Comparison of ENCODE assay signal across 19 cellular contexts in the genomic region with DNA sequence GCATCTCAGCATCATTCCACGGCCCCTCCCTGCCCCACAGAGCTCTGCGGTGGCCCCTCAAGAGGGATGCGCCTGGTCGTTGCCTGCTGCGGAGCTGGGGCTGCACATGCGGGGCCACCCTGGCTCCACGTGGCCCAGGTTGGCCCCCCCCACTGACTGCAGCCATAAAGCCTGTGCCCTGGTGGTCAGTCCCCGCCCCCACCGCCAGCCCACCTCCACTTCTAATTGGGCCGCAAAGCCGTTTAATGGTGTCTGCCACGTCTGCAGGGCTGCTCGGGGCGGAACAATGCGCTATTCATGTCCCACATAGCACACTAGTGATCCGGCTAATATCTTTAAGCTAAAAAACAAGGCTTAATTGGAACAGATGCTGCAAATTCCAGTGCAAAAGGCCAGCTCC. TPM values are rescaled to one million over a fixed set of nuclear protein-coding genes. Genes with fewer than 3 reads are reported as not detected.
DNase-seq lines count a peak whose midpoint lies in the region; ATAC-seq and TF ChIP-seq lines count a peak whose summit lies in the region.
"Had no signal": no experiment of that assay in that cellular context is flagged by ENCODE, and none has a peak within 500 bp of the region (broad histone marks: within the 10 kb centered on the region; RNA-seq: fewer than 3 reads in every experiment).

No MANE protein-coding gene starts in this region.

- H3K9me3 ChIP-seq in neuronal stem cell (replicated peaks in 1 of 2; ENCODE audit: control insufficient read depth in 2 of 2, insufficient read depth in 1 of 2, low read depth in 1 of 2, low read length in 2 of 2) (peaks cover 0 to 2% of the 10 kb centered on the region in 2 donors), H9 (ENCODE audit: control insufficient read depth, low read depth, low read length) (peaks cover 85% of the 10 kb centered on the region)
- H3K9me3 ChIP-seq: MG63 had no signal

- H4K8ac ChIP-seq in neuronal stem cell (ENCODE audit: low read depth, low read length): no peak overlapping the region
- no peak overlapping the region for H4K8ac ChIP-seq in H9 (replicated peaks; ENCODE audit: insufficient read length, low read depth, low read length)

- peaks cover 10% of the 10 kb centered on the region for H3K9me3 Mint-ChIP-seq in type B pancreatic cell
- H3K9me3 Mint-ChIP-seq in H9: peaks cover 20 to 70% of the 10 kb centered on the region in 2 experiments

- no peak overlapping the region for H3K14ac ChIP-seq in neuronal stem cell (ENCODE audit: low read length)
- H3K14ac ChIP-seq in H9 (ENCODE audit: insufficient read depth, low read length): no peak overlapping the region

- H2BK15ac ChIP-seq in neuronal stem cell (ENCODE audit: low read length): no peak overlapping the region
- H2BK15ac ChIP-seq in H9 (ENCODE audit: low read depth, low read length): no peak overlapping the region

- no peak overlapping the region for H2AK5ac ChIP-seq in neuronal stem cell (ENCODE audit: low read depth, low read length)
- H2AK5ac ChIP-seq in H9 (ENCODE audit: insufficient read length, low read length): no peak overlapping the region

- H3K27ac Mint-ChIP-seq in type B pancreatic cell (no peak overlapping the region), H9 (no peak overlapping the region)
- H3K27ac Mint-ChIP-seq: HFFc6 had no signal

- H3K4me3 Mint-ChIP-seq in type B pancreatic cell (no peak overlapping the region), H9 (no peak overlapping the region)
- H3K4me3 Mint-ChIP-seq: HFFc6 had no signal

- no peaks in the 10 kb centered on the region for H3K23me2 ChIP-seq in H9 (ENCODE audit: insufficient read length, low read depth, low read length, poor library complexity, severe bottlenecking)

- H4K5ac ChIP-seq in H9 (ENCODE audit: insufficient read length, low read depth, low read length): no peak overlapping the region

- H3T11ph ChIP-seq in H9 (ENCODE audit: low read length): no peak overlapping the region

- H3K4ac ChIP-seq in neuronal stem cell (ENCODE audit: low read length): no peak overlapping the region
- H3K4ac ChIP-seq in H9 (ENCODE audit: low read depth, low read length): no peak overlapping the region

- H3K9ac ChIP-seq in neuronal stem cell (ENCODE audit: low read depth, low read length, poor library complexity) (no peak overlapping the region), H9 (ENCODE audit: extremely low read depth, insufficient read length, low read length) (no peak overlapping the region)
- H3K9ac ChIP-seq: BLaER1 treated with 17β-estradiol and CSF1 and Interleukin-3, amounts not matched to agents 10 nM and 100 nM; KMS-11 had no signal

- H3K27me3 Mint-ChIP-seq in type B pancreatic cell (no peaks in the 10 kb centered on the region), H9 (ENCODE audit: low read depth) (peaks cover 4% of the 10 kb centered on the region)

- no peaks in the 10 kb centered on the region for H4K20me1 ChIP-seq in H9 (ENCODE audit: control insufficient read depth, insufficient read depth, insufficient read length)

- H3K4me3 ChIP-seq in dorsolateral prefrontal cortex (no peak overlapping the region), neuronal stem cell (ENCODE audit: low read length in 2 of 2) (no peak overlapping the region)
- H3K4me3 ChIP-seq: BLaER1 treated with 17β-estradiol and CSF1 and Interleukin-3, amounts not matched to agents 10 nM and 100 nM; MG63 had no signal

- H2BK5ac ChIP-seq in neuronal stem cell (ENCODE audit: low read length) (no peak overlapping the region), H9 (ENCODE audit: insufficient read length, low read length) (no peak overlapping the region)

- WGBS in neuronal stem cell (ENCODE audit: extremely low coverage in 2 of 2, insufficient read length in 2 of 2, insufficient replicate concordance in 1 of 2), 2 donors: no CpG with 5 or more reads among the region's 16 CpGs
- WGBS in H9 (ENCODE audit: extremely low coverage, insufficient read length, low lambda C conversion rate): no CpG with 5 or more reads among the region's 16 CpGs

- H2BK12ac ChIP-seq in neuronal stem cell (ENCODE audit: low read length) (no peak overlapping the region), H9 (ENCODE audit: insufficient read length, low read depth, low read length) (no peak overlapping the region)

- H3K23ac ChIP-seq in neuronal stem cell (ENCODE audit: low read depth, low read length, poor library complexity) (no peak overlapping the region), H9 (ENCODE audit: insufficient read length, low read depth, low read length) (no peak overlapping the region)

- intact Hi-C loops in dorsolateral prefrontal cortex (cut with DNase I): loop anchor here in 1 of 2 donors (10.0 kb wide), 1 partner anchor 73 kb away; no protein-coding TSS in a partner anchor

- TF ChIP-seq CTCF in dorsolateral prefrontal cortex (IDR thresholded peaks at IDR 0.05 in 54 of 56, conservative IDR thresholded peaks at IDR 0.05 in 2 of 56; ENCODE audit: low read depth in 1 of 56, partially characterized antibody in 56 of 56) (peak in 1 of 56 donors; percentile 7), type B pancreatic cell (conservative IDR thresholded peaks at IDR 0.05) (no peak), H9 (conservative IDR thresholded peaks at IDR 0.05) (no peak)

- H3K4me1 Mint-ChIP-seq in type B pancreatic cell (ENCODE audit: unreplicated experiment) (peaks cover 8% of the 10 kb centered on the region), H9 (no peaks in the 10 kb centered on the region)

- DNase-seq in activated T-cell treated with anti-CD3 and anti-CD28 coated beads, Interleukin-2, amount 50 U/mL, for 1 hour: peak; percentile 5
- DNase-seq in activated T-cell treated with anti-CD3 and anti-CD28 coated beads, Interleukin-2, amount 50 U/mL, for 48 hours: no peak
- peak in 4 of 10 donors; percentile 23 to 55 (median 42) for DNase-seq in dorsolateral prefrontal cortex
- DNase-seq in neuronal stem cell (ENCODE audit: low spot score): no peak
- DNase-seq in type B pancreatic cell (ENCODE audit: extremely low spot score, unreplicated experiment): peak; percentile 59
- DNase-seq in stimulated activated naive CD4-positive, alpha-beta T cell treated with Interleukin-2 at 50 U/mL for 16 hours (lab: John Stamatoyannopoulos, UW): no peak
- DNase-seq in H9: no peak
- DNase-seq: HFFc6, MG63, NCI-H1092 treated with DMSO at 0.1 percent for 48 hours, NCI-H1694 treated with DMSO at 0.1 percent for 48 hours, NCI-H446, NCI-H748 treated with DMSO at 0.1 percent for 48 hours, PC-3 had no signal

- H3K79me1 ChIP-seq in neuronal stem cell (ENCODE audit: low read depth, low read length) (no peaks in the 10 kb centered on the region), H9 (ENCODE audit: insufficient read depth, low read depth, low read length, poor library complexity, severe bottlenecking) (no peaks in the 10 kb centered on the region)

- H3K36me3 ChIP-seq in neuronal stem cell (replicated peaks in 1 of 2; ENCODE audit: control insufficient read depth in 2 of 2, insufficient read depth in 2 of 2, low read length in 2 of 2): no peaks in the 10 kb centered on the region
- H3K36me3 ChIP-seq: BLaER1 treated with 17β-estradiol and CSF1 and Interleukin-3, amounts not matched to agents 10 nM and 100 nM; MG63 had no signal

- no peak overlapping the region for H3K4me2 ChIP-seq in neuronal stem cell (ENCODE audit: insufficient read depth, low read length, poor library complexity, severe bottlenecking)
- no peak overlapping the region for H3K4me2 ChIP-seq in H9 (ENCODE audit: insufficient read depth, insufficient read length, low read length)
- H3K4me2 ChIP-seq: BLaER1 treated with 17β-estradiol and CSF1 and Interleukin-3, amounts not matched to agents 10 nM and 100 nM; KMS-11 had no signal

- H4K91ac ChIP-seq in neuronal stem cell (ENCODE audit: low read depth, low read length, poor library complexity) (no peak overlapping the region), H9 (ENCODE audit: insufficient read length, low read depth, low read length) (no peak overlapping the region)

- no peak overlapping the region for H3K56ac ChIP-seq in H9 (ENCODE audit: insufficient read length, low read depth, low read length)

- no peak for ATAC-seq in HG02973 (IDR thresholded peaks at IDR 0.05; ENCODE audit: unreplicated experiment)
- ATAC-seq: PC-3 had no signal

- H3K27ac ChIP-seq in dorsolateral prefrontal cortex (peak overlapping the region in 56 of 59 donors; percentile 19 to 90 (median 74)), neuronal stem cell (replicated peaks; ENCODE audit: low read length) (no peak overlapping the region), H9 (ENCODE audit: insufficient read length, low read depth, low read length) (no peak overlapping the region)
- H3K27ac ChIP-seq: 22Rv1; BLaER1 treated with 17β-estradiol and CSF1 and Interleukin-3, amounts not matched to agents 10 nM and 100 nM; KMS-11 had no signal

- H3K27me3 ChIP-seq in dorsolateral prefrontal cortex: peaks cover 0 to 11% (median 0%) of the 10 kb centered on the region in 45 donors
- peaks cover 0 to 24% (median 0%) of the 10 kb centered on the region in 3 experiments for H3K27me3 ChIP-seq in neuronal stem cell (ENCODE audit: control insufficient read depth in 3 of 3, insufficient read depth in 3 of 3, low read depth in 1 of 3, low read length in 3 of 3)
- H3K27me3 ChIP-seq in H9 (ENCODE audit: insufficient read depth, low read length): no peaks in the 10 kb centered on the region
- H3K27me3 ChIP-seq: BLaER1 treated with 17β-estradiol and CSF1 and Interleukin-3, amounts not matched to agents 10 nM and 100 nM; MG63 had no signal

- H3K4me1 ChIP-seq in neuronal stem cell (ENCODE audit: control insufficient read depth in 2 of 2, insufficient read depth in 1 of 2, low read depth in 1 of 2, low read length in 2 of 2): peaks cover 0 to 4% of the 10 kb centered on the region in 2 donors
- H3K4me1 ChIP-seq in H9 (ENCODE audit: insufficient read depth, low read length): no peaks in the 10 kb centered on the region

- no peaks in the 10 kb centered on the region for H3K36me3 Mint-ChIP-seq in type B pancreatic cell
- H3K36me3 Mint-ChIP-seq in H9 (ENCODE audit: insufficient read depth in 1 of 3, low read depth in 3 of 3): peaks cover 0 to 28% (median 3%) of the 10 kb centered on the region in 3 experiments; a peak in 4 of 7 replicates

- H3K18ac ChIP-seq in neuronal stem cell (ENCODE audit: low read length) (peak overlapping the region; percentile 60), H9 (ENCODE audit: insufficient read length, low read depth, low read length) (no peak overlapping the region)

- H2BK20ac ChIP-seq in H9 (ENCODE audit: low read depth, low read length, poor library complexity, severe bottlenecking): no peak overlapping the region

- H2AFZ ChIP-seq in neuronal stem cell (ENCODE audit: low read length) (no peak overlapping the region), H9 (ENCODE audit: low read length) (no peak overlapping the region)

- H2BK120ac ChIP-seq in neuronal stem cell (ENCODE audit: low read depth, low read length) (no peak overlapping the region), H9 (ENCODE audit: low read depth, low read length, poor library complexity, severe bottlenecking) (no peak overlapping the region)

- H3K79me2 ChIP-seq in H9 (ENCODE audit: insufficient read depth, low read length): no peaks in the 10 kb centered on the region

RNA-seq across cellular contexts. Expression of a gene that starts 33.5 kb away (rescaled TPM):
- total RNA-seq in dorsolateral prefrontal cortex: under 1 TPM in 1 of 120 experiments, not detected in 119; 0.32 TPM
- polyA plus RNA-seq in neuronal stem cell (2013, experiment 1 of 2): 0.29 TPM
- polyA plus RNA-seq in neuronal stem cell (2013, experiment 2 of 2): 0.29 TPM
- not detected in 2 replicates for total RNA-seq in type B pancreatic cell (ENCODE audit: low replicate concordance)
- total RNA-seq in H9 (2021): not detected in 2 replicates
- total RNA-seq: H1, HFFc6, PC-3 had no signal
- polyA plus RNA-seq: H1 had no signal

Comparison
In these comparisons a context has a peak if more than half of its experiments do, and no peak if none do; other contexts are left out.
1. DNase-seq: peak in activated T-cell treated with anti-CD3 and anti-CD28 coated beads, Interleukin-2, amount 50 U/mL, for 1 hour (single experiment) and type B pancreatic cell (single experiment); none in activated T-cell treated with anti-CD3 and anti-CD28 coated beads, Interleukin-2, amount 50 U/mL, for 48 hours (0 of 2), neuronal stem cell (single experiment), stimulated activated naive CD4-positive, alpha-beta T cell treated with Interleukin-2 at 50 U/mL for 16 hours (single experiment) and H9 (single experiment).
2. H3K27ac ChIP-seq: peak in dorsolateral prefrontal cortex (56 of 59); none in neuronal stem cell (single experiment) and H9 (single experiment).